In the genomic region with DNA sequence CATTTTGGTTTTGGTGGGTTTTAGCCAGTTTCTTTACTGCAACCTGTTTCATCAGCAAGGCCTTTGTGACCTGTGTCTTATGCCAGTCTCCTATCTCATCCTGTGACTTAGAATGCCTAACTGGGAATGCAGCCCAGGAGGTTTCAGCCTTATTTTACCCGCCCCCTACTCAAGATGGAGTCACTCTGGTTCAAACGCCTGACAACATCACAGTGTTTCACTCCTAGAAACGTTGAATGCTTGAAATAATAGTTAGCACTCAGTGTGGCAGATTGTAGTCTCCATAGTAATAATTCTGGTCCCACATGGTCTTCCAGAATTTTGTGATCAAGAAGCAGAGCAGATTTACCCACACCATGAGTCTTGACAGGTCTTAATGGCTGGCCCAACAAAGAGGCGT, we compare ENCODE assay signal across 1 cellular context.
A peak's percentile ranks its signal among the peaks of the same experiment; 100 is the strongest.
TF ChIP-seq lines count a peak whose summit lies in the region.

No MANE protein-coding gene starts in this region.

TF ChIP-seq in K562, 482 proteins besides CTCF, POLR2A, EP300 and RAD21 (continued from another document and continues in another):
- TF ChIP-seq, protein P1, sequence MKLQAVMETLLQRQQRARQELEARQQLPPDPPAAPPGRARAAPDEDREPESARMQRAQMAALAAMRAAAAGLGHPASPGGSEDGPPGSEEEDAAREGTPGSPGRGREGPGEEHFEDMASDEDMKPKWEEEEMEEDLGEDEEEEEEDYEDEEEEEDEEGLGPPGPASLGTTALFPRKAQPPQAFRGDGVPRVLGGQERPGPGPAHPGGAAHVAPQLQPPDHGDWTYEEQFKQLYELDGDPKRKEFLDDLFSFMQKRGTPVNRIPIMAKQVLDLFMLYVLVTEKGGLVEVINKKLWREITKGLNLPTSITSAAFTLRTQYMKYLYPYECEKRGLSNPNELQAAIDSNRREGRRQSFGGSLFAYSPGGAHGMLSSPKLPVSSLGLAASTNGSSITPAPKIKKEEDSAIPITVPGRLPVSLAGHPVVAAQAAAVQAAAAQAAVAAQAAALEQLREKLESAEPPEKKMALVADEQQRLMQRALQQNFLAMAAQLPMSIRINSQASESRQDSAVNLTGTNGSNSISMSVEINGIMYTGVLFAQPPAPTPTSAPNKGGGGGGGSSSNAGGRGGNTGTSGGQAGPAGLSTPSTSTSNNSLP (IDR thresholded peaks at IDR 0.05; ENCODE audit: borderline replicate concordance, low read depth, low read length) = no peak
- TF ChIP-seq, protein P2, sequence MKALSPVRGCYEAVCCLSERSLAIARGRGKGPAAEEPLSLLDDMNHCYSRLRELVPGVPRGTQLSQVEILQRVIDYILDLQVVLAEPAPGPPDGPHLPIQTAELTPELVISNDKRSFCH (CRISPR knock-in tag; IDR thresholded peaks at IDR 0.05) = no peak
- TF ChIP-seq, protein P2 (tag; IDR thresholded peaks at IDR 0.05) = peak; percentile 92
- TF ChIP-seq, protein P3, sequence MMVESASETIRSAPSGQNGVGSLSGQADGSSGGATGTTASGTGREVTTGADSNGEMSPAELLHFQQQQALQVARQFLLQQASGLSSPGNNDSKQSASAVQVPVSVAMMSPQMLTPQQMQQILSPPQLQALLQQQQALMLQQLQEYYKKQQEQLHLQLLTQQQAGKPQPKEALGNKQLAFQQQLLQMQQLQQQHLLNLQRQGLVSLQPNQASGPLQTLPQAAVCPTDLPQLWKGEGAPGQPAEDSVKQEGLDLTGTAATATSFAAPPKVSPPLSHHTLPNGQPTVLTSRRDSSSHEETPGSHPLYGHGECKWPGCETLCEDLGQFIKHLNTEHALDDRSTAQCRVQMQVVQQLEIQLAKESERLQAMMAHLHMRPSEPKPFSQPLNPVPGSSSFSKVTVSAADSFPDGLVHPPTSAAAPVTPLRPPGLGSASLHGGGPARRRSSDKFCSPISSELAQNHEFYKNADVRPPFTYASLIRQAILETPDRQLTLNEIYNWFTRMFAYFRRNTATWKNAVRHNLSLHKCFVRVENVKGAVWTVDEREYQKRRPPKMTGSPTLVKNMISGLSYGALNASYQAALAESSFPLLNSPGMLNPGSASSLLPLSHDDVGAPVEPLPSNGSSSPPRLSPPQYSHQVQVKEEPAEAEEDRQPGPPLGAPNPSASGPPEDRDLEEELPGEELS (CRISPR knock-in tag; IDR thresholded peaks at IDR 0.05; ENCODE audit: borderline replicate concordance) = no peak
- TF ChIP-seq, protein P4, sequence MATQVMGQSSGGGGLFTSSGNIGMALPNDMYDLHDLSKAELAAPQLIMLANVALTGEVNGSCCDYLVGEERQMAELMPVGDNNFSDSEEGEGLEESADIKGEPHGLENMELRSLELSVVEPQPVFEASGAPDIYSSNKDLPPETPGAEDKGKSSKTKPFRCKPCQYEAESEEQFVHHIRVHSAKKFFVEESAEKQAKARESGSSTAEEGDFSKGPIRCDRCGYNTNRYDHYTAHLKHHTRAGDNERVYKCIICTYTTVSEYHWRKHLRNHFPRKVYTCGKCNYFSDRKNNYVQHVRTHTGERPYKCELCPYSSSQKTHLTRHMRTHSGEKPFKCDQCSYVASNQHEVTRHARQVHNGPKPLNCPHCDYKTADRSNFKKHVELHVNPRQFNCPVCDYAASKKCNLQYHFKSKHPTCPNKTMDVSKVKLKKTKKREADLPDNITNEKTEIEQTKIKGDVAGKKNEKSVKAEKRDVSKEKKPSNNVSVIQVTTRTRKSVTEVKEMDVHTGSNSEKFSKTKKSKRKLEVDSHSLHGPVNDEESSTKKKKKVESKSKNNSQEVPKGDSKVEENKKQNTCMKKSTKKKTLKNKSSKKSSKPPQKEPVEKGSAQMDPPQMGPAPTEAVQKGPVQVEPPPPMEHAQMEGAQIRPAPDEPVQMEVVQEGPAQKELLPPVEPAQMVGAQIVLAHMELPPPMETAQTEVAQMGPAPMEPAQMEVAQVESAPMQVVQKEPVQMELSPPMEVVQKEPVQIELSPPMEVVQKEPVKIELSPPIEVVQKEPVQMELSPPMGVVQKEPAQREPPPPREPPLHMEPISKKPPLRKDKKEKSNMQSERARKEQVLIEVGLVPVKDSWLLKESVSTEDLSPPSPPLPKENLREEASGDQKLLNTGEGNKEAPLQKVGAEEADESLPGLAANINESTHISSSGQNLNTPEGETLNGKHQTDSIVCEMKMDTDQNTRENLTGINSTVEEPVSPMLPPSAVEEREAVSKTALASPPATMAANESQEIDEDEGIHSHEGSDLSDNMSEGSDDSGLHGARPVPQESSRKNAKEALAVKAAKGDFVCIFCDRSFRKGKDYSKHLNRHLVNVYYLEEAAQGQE (CRISPR knock-in tag; IDR thresholded peaks at IDR 0.05; ENCODE audit: low read depth) = no peak
- TF ChIP-seq ZNF830 (CRISPR knock-in tag; IDR thresholded peaks at IDR 0.05) (no peak), ZSCAN32 (CRISPR knock-in tag; IDR thresholded peaks at IDR 0.05) (no peak), SMARCC2 (IDR thresholded peaks at IDR 0.05; ENCODE audit: low read depth) (no peak), RBFOX2 (IDR thresholded peaks at IDR 0.05; ENCODE audit: low read depth, low read length) (no peak), ZNF766 (CRISPR knock-in tag; conservative IDR thresholded peaks at IDR 0.05) (peak; percentile 55; the same call in 1 of the 2 replicates), YBX1 (IDR thresholded peaks at IDR 0.05) (no peak), NFIC (IDR thresholded peaks at IDR 0.05) (no peak), ZFP30 (CRISPR knock-in tag; IDR thresholded peaks at IDR 0.05; ENCODE audit: borderline replicate concordance) (no peak), CC2D1A (IDR thresholded peaks at IDR 0.05) (no peak), SIN3B (IDR thresholded peaks at IDR 0.05; ENCODE audit: low read depth) (no peak), ZBTB7A (IDR thresholded peaks at IDR 0.05; ENCODE audit: borderline replicate concordance, control insufficient read depth, low read depth, low read length) (no peak), DMBX1 (CRISPR knock-in tag; IDR thresholded peaks at IDR 0.05; ENCODE audit: borderline replicate concordance) (peak; percentile 97), SMAD1 (IDR thresholded peaks at IDR 0.05; ENCODE audit: low read depth, low read length, partially characterized antibody) (no peak), FOXJ3 (CRISPR knock-in tag; IDR thresholded peaks at IDR 0.05) (no peak), XRCC5 (IDR thresholded peaks at IDR 0.05; ENCODE audit: low read depth, low read length) (no peak), ZKSCAN8 (CRISPR knock-in tag; IDR thresholded peaks at IDR 0.05) (peak; percentile 76; the same call in 1 of the 2 replicates), CSDE1 (IDR thresholded peaks at IDR 0.05) (no peak), STAT5A (IDR thresholded peaks at IDR 0.05; ENCODE audit: borderline replicate concordance, low read length) (no peak), ZNF217 (CRISPR knock-in tag; IDR thresholded peaks at IDR 0.05) (no peak), JUN (IDR thresholded peaks at IDR 0.05; ENCODE audit: borderline replicate concordance, low read depth, low read length) (no peak), JUN (CRISPR knock-in tag; IDR thresholded peaks at IDR 0.05; ENCODE audit: borderline replicate concordance) (no peak), ZNF707 (CRISPR knock-in tag; conservative IDR thresholded peaks at IDR 0.05) (no peak), ZNF41 (CRISPR knock-in tag; conservative IDR thresholded peaks at IDR 0.05) (0 out of 2 replicates have a peak, but pooled peaks have one; percentile 52), SAP30 (IDR thresholded peaks at IDR 0.05; ENCODE audit: borderline replicate concordance, insufficient read depth, low read depth, low read length, poor library complexity, severe bottlenecking) (no peak), MTA1 (IDR thresholded peaks at IDR 0.05; ENCODE audit: borderline replicate concordance) (no peak), WHSC1 (IDR thresholded peaks at IDR 0.05; ENCODE audit: low read length) (no peak), TEAD1 (CRISPR knock-in tag; IDR thresholded peaks at IDR 0.05) (no peak), RNF2 (IDR thresholded peaks at IDR 0.05) (no peak), ILF3 (IDR thresholded peaks at IDR 0.05; ENCODE audit: borderline replicate concordance) (no peak), HIVEP1 (CRISPR knock-in tag; IDR thresholded peaks at IDR 0.05) (no peak), C11orf30 (IDR thresholded peaks at IDR 0.05; ENCODE audit: low read depth) (no peak), RBM39 (optimal IDR thresholded peaks at IDR 0.05; ENCODE audit: low read depth, low read length) (no peak), KHSRP (IDR thresholded peaks at IDR 0.05) (no peak), ZNF124 (CRISPR knock-in tag; IDR thresholded peaks at IDR 0.05) (no peak), ZNF586 (CRISPR knock-in tag; conservative IDR thresholded peaks at IDR 0.05) (no peak), ZNF232 (CRISPR knock-in tag; IDR thresholded peaks at IDR 0.05) (no peak), ZNF584 (CRISPR knock-in tag; IDR thresholded peaks at IDR 0.05; ENCODE audit: low read depth) (peak; percentile 96), RBM25 (IDR thresholded peaks at IDR 0.05; ENCODE audit: low read depth, low read length, severe bottlenecking) (no peak), MYBL2 (IDR thresholded peaks at IDR 0.05; ENCODE audit: low read depth) (no peak), MYBL2 (CRISPR knock-in tag; IDR thresholded peaks at IDR 0.05; ENCODE audit: borderline replicate concordance) (no peak), ZC3H4 (CRISPR knock-in tag; IDR thresholded peaks at IDR 0.05; ENCODE audit: borderline replicate concordance) (no peak)
- TF ChIP-seq, protein P5, sequence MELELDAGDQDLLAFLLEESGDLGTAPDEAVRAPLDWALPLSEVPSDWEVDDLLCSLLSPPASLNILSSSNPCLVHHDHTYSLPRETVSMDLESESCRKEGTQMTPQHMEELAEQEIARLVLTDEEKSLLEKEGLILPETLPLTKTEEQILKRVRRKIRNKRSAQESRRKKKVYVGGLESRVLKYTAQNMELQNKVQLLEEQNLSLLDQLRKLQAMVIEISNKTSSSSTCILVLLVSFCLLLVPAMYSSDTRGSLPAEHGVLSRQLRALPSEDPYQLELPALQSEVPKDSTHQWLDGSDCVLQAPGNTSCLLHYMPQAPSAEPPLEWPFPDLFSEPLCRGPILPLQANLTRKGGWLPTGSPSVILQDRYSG (tag; conservative IDR thresholded peaks at IDR 0.05; ENCODE audit: low read depth) = peak; percentile 77; the same call in 1 of the 2 replicates
- TF ChIP-seq, protein P6, sequence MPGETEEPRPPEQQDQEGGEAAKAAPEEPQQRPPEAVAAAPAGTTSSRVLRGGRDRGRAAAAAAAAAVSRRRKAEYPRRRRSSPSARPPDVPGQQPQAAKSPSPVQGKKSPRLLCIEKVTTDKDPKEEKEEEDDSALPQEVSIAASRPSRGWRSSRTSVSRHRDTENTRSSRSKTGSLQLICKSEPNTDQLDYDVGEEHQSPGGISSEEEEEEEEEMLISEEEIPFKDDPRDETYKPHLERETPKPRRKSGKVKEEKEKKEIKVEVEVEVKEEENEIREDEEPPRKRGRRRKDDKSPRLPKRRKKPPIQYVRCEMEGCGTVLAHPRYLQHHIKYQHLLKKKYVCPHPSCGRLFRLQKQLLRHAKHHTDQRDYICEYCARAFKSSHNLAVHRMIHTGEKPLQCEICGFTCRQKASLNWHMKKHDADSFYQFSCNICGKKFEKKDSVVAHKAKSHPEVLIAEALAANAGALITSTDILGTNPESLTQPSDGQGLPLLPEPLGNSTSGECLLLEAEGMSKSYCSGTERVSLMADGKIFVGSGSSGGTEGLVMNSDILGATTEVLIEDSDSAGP (CRISPR knock-in tag; IDR thresholded peaks at IDR 0.05) = no peak
- TF ChIP-seq, protein P7, sequence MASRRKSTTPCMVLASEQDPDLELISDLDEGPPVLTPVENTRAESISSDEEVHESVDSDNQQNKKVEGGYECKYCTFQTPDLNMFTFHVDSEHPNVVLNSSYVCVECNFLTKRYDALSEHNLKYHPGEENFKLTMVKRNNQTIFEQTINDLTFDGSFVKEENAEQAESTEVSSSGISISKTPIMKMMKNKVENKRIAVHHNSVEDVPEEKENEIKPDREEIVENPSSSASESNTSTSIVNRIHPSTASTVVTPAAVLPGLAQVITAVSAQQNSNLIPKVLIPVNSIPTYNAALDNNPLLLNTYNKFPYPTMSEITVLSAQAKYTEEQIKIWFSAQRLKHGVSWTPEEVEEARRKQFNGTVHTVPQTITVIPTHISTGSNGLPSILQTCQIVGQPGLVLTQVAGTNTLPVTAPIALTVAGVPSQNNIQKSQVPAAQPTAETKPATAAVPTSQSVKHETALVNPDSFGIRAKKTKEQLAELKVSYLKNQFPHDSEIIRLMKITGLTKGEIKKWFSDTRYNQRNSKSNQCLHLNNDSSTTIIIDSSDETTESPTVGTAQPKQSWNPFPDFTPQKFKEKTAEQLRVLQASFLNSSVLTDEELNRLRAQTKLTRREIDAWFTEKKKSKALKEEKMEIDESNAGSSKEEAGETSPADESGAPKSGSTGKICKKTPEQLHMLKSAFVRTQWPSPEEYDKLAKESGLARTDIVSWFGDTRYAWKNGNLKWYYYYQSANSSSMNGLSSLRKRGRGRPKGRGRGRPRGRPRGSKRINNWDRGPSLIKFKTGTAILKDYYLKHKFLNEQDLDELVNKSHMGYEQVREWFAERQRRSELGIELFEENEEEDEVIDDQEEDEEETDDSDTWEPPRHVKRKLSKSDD (conservative IDR thresholded peaks at IDR 0.05; ENCODE audit: low read length) = no peak
- TF ChIP-seq, protein P8, sequence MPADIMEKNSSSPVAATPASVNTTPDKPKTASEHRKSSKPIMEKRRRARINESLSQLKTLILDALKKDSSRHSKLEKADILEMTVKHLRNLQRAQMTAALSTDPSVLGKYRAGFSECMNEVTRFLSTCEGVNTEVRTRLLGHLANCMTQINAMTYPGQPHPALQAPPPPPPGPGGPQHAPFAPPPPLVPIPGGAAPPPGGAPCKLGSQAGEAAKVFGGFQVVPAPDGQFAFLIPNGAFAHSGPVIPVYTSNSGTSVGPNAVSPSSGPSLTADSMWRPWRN (IDR thresholded peaks at IDR 0.05; ENCODE audit: low read depth) = no peak
- TF ChIP-seq, protein P9, sequence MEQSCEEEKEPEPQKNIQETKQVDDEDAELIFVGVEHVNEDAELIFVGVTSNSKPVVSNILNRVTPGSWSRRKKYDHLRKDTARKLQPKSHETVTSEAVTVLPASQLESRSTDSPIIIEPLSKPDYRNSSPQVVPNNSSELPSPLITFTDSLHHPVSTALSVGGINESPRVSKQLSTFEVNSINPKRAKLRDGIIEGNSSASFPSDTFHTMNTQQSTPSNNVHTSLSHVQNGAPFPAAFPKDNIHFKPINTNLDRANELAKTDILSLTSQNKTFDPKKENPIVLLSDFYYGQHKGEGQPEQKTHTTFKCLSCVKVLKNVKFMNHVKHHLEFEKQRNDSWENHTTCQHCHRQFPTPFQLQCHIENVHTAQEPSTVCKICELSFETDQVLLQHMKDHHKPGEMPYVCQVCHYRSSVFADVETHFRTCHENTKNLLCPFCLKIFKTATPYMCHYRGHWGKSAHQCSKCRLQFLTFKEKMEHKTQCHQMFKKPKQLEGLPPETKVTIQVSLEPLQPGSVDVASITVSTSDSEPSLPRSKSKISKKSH (CRISPR knock-in tag; IDR thresholded peaks at IDR 0.05) = no peak
- TF ChIP-seq, protein P10, sequence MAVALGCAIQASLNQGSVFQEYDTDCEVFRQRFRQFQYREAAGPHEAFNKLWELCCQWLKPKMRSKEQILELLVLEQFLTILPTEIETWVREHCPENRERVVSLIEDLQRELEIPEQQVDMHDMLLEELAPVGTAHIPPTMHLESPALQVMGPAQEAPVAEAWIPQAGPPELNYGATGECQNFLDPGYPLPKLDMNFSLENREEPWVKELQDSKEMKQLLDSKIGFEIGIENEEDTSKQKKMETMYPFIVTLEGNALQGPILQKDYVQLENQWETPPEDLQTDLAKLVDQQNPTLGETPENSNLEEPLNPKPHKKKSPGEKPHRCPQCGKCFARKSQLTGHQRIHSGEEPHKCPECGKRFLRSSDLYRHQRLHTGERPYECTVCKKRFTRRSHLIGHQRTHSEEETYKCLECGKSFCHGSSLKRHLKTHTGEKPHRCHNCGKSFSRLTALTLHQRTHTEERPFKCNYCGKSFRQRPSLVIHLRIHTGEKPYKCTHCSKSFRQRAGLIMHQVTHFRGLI (CRISPR knock-in tag; IDR thresholded peaks at IDR 0.05) = no peak
